ENCODE assay signal across 28 cellular contexts in genomic region chr12:65005716-65006115, GRCh38.
"Had no signal": no experiment of that assay in that cellular context is flagged by ENCODE, and none has a peak within 500 bp of the region (broad histone marks: within the 10 kb centered on the region; RNA-seq: fewer than 3 reads in every experiment).

No MANE protein-coding gene starts in this region.

- FAIRE-seq: endothelial cell of umbilical vein had no signal

- ATAC-seq: foreskin keratinocyte; gastroesophageal sphincter; heart left ventricle; left cardiac atrium; left lung; naive thymus-derived CD8-positive, alpha-beta T cell; psoas muscle; right cardiac atrium; stimulated activated naive CD8-positive, alpha-beta T cell treated with anti-CD3 and anti-CD28 coated beads, Interleukin-15, amount 100 ng/mL, for 72 hours; upper lobe of right lung had no signal

- H3K27ac ChIP-seq: coronary artery, esophagus muscularis mucosa, foreskin keratinocyte, gastroesophageal sphincter, heart left ventricle, hepatocyte, left lung, psoas muscle, suprapubic skin, transverse colon, upper lobe of right lung, uterus had no signal

- H3K27ac Mint-ChIP-seq: naive thymus-derived CD8-positive, alpha-beta T cell; nephron progenitor cell; stimulated activated naive CD8-positive, alpha-beta T cell treated with anti-CD3 and anti-CD28 coated beads, Interleukin-15, amount 100 ng/mL, for 72 hours had no signal

- H3K4me3 Mint-ChIP-seq: naive thymus-derived CD8-positive, alpha-beta T cell; nephron progenitor cell; stimulated activated naive CD8-positive, alpha-beta T cell treated with anti-CD3 and anti-CD28 coated beads, Interleukin-15, amount 100 ng/mL, for 72 hours had no signal

- H3K4me1 ChIP-seq: esophagus muscularis mucosa, gastroesophageal sphincter, heart left ventricle, left lung, psoas muscle, suprapubic skin, transverse colon, upper lobe of right lung, uterus had no signal

- H2AFZ ChIP-seq: hepatocyte had no signal

- DNase-seq: dermis blood vessel endothelial cell; effector memory CD4-positive, alpha-beta T cell; foreskin keratinocyte; heart left ventricle; left cardiac atrium; left lung; naive thymus-derived CD8-positive, alpha-beta T cell; nephron progenitor cell; nucleus accumbens; posterior cingulate gyrus; psoas muscle; right cardiac atrium; stimulated activated CD4-positive, alpha-beta T cell treated with anti-CD3 and anti-CD28 coated beads, Interleukin-12 subunit alpha, Interleukin-12 subunit beta, amount 100 ng/mL, for 4 hours; stimulated activated CD4-positive, alpha-beta T cell treated with anti-CD3 and anti-CD28 coated beads, Interleukin-1b, Interleukin-23, amount 100 ng/mL, for 48 hours; stimulated activated CD4-positive, alpha-beta T cell treated with anti-CD3 and anti-CD28 coated beads, Interleukin-4, amount 100 ng/mL, for 1 hour; stimulated activated CD8-positive, alpha-beta memory T cell treated with anti-CD3 and anti-CD28 coated beads, Interleukin-4, amount 100 ng/mL, for 48 hours; stimulated activated naive CD4-positive, alpha-beta T cell; stimulated activated naive CD8-positive, alpha-beta T cell treated with anti-CD3 and anti-CD28 coated beads, Interleukin-15, amount 100 ng/mL, for 72 hours; transverse colon; upper lobe of right lung; uterus had no signal

- H3K36me3 ChIP-seq: esophagus muscularis mucosa, gastroesophageal sphincter, heart left ventricle, left lung, suprapubic skin, transverse colon, upper lobe of right lung, uterus had no signal

- H3K79me2 ChIP-seq: hepatocyte had no signal

- H3K9me3 ChIP-seq: esophagus muscularis mucosa, left lung, psoas muscle, suprapubic skin, transverse colon, upper lobe of right lung, uterus had no signal

- H3K27me3 ChIP-seq: esophagus muscularis mucosa, foreskin keratinocyte, gastroesophageal sphincter, hepatocyte, left lung, suprapubic skin, transverse colon, upper lobe of right lung, uterus had no signal

- H3K4me2 ChIP-seq: hepatocyte, smooth muscle cell had no signal

- H3K4me1 Mint-ChIP-seq: nephron progenitor cell; stimulated activated naive CD8-positive, alpha-beta T cell treated with anti-CD3 and anti-CD28 coated beads, Interleukin-15, amount 100 ng/mL, for 72 hours had no signal

- H3K4me3 ChIP-seq: coronary artery, esophagus muscularis mucosa, gastroesophageal sphincter, heart left ventricle, hepatocyte, left lung, psoas muscle, smooth muscle cell, suprapubic skin, transverse colon, upper lobe of right lung, uterus had no signal
